In the genomic region with DNA sequence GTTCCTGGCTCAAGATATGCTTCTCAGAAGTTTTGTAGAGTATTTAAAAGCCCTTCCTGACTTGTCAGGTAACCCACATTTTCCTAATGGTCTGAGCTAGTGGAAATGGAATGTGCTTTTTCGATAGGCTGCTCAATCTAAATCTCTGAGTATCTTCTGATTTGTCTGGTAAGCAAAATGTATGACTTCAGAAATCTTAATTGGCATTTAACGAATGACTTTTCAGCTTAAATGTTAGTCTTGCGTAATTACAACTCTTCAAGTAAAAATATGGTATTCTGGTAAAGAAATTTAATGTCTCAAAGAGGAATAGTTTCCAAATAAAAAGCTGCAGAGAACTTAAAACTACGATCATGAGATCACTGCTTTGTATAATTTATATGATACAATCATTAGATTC, we compare ENCODE assay signal across 29 cellular contexts.
"Had no signal": no experiment of that assay in that cellular context is flagged by ENCODE, and none has a peak within 500 bp of the region (broad histone marks: within the 10 kb centered on the region; RNA-seq: fewer than 3 reads in every experiment).

No MANE protein-coding gene starts in this region.

- H3K27me3 ChIP-seq: ascending aorta, breast epithelium, cardiac muscle cell, colonic mucosa, esophagus muscularis mucosa, foreskin keratinocyte, gastrocnemius medialis, heart right ventricle had no signal

- DNase-seq: activated CD4-positive, alpha-beta memory T cell treated with anti-CD3 and anti-CD28 coated beads, Interleukin-2, amount 10 ng/mL, durations not matched to agents 7 days and 5 days; activated CD4-positive, alpha-beta T cell treated with anti-CD3 and anti-CD28 coated beads for 1 hour; activated CD4-positive, alpha-beta T cell treated with anti-CD3 and anti-CD28 coated beads for 4 hours; activated CD4-positive, alpha-beta T cell treated with anti-CD3 and anti-CD28 coated beads, Interleukin-2, amount 10 ng/mL, durations not matched to agents 7 days and 5 days; activated CD4-positive, alpha-beta T cell treated with anti-CD3 and anti-CD28 coated beads, Interleukin-2, amount 50 U/mL, for 4 hours; activated CD8-positive, alpha-beta memory T cell treated with anti-CD3 and anti-CD28 coated beads, Interleukin-2, amount 50 U/mL, for 48 hours; activated gamma-delta T cell; activated naive CD4-positive, alpha-beta T cell; activated naive CD4-positive, alpha-beta T cell treated with anti-CD3 and anti-CD28 coated beads, Interleukin-2, amount 10 ng/mL, durations not matched to agents 7 days and 5 days; activated naive CD8-positive, alpha-beta T cell treated with anti-CD3 and anti-CD28 coated beads, Interleukin-2, amount 10 ng/mL, durations not matched to agents 7 days and 5 days; activated T-cell treated with anti-CD3 and anti-CD28 coated beads for 4 hours; activated T-cell treated with anti-CD3 and anti-CD28 coated beads, Interleukin-2, amount 50 U/mL, for 24 hours; activated T-cell treated with anti-CD3 and anti-CD28 coated beads, Interleukin-2, amount 50 U/mL, for 72 hours; central memory CD4-positive, alpha-beta T cell; cerebellar nuclear complex; effector CD8-positive, alpha-beta T cell; gastrocnemius medialis; T-helper 9 cell had no signal

- H3K4me3 Mint-ChIP-seq: activated CD4-positive, alpha-beta memory T cell treated with anti-CD3 and anti-CD28 coated beads, Interleukin-2, amount 10 ng/mL, durations not matched to agents 7 days and 5 days; activated CD4-positive, alpha-beta T cell treated with anti-CD3 and anti-CD28 coated beads, Interleukin-2, amount 10 ng/mL, durations not matched to agents 7 days and 5 days; activated naive CD4-positive, alpha-beta T cell treated with anti-CD3 and anti-CD28 coated beads, Interleukin-2, amount 10 ng/mL, durations not matched to agents 7 days and 5 days; activated naive CD8-positive, alpha-beta T cell treated with anti-CD3 and anti-CD28 coated beads, Interleukin-2, amount 10 ng/mL, durations not matched to agents 7 days and 5 days; activated T-cell treated with anti-CD3 and anti-CD28 coated beads, Interleukin-2, amount 50 U/mL, for 24 hours; activated T-cell treated with anti-CD3 and anti-CD28 coated beads, Interleukin-2, amount 50 U/mL, for 72 hours; T-helper 1 cell treated with Interleukin-12 subunit alpha and Interleukin-12 subunit beta and Interleukin-4 antibody, amounts not matched to agents 30 μg/mL and 1 μg/mL, for 36 hours; WTC11 had no signal

- H3K9me3 Mint-ChIP-seq: activated CD4-positive, alpha-beta memory T cell treated with anti-CD3 and anti-CD28 coated beads, Interleukin-2, amount 10 ng/mL, durations not matched to agents 7 days and 5 days; activated CD4-positive, alpha-beta T cell treated with anti-CD3 and anti-CD28 coated beads, Interleukin-2, amount 10 ng/mL, durations not matched to agents 7 days and 5 days; activated naive CD4-positive, alpha-beta T cell treated with anti-CD3 and anti-CD28 coated beads, Interleukin-2, amount 10 ng/mL, durations not matched to agents 7 days and 5 days; activated naive CD4-positive, alpha-beta T cell treated with anti-CD3 and anti-CD28 coated beads, Interleukin-2, amount 50 U/mL, for 72 hours; activated naive CD8-positive, alpha-beta T cell treated with anti-CD3 and anti-CD28 coated beads, Interleukin-2, amount 10 ng/mL, durations not matched to agents 7 days and 5 days; activated T-cell treated with anti-CD3 and anti-CD28 coated beads, Interleukin-2, amount 50 U/mL, for 24 hours; activated T-cell treated with anti-CD3 and anti-CD28 coated beads, Interleukin-2, amount 50 U/mL, for 72 hours; T-helper 1 cell treated with Interleukin-12 subunit alpha and Interleukin-12 subunit beta and Interleukin-4 antibody, amounts not matched to agents 30 μg/mL and 1 μg/mL, for 36 hours; WTC11 had no signal

- ATAC-seq: activated naive CD4-positive, alpha-beta T cell treated with anti-CD3 and anti-CD28 coated beads, Interleukin-2, amount 50 U/mL, for 72 hours; activated T-cell treated with anti-CD3 and anti-CD28 coated beads, Interleukin-2, amount 50 U/mL, for 72 hours had no signal

- H3K36me3 ChIP-seq: ascending aorta, breast epithelium, cardiac muscle cell, colonic mucosa, esophagus muscularis mucosa, gastrocnemius medialis, heart right ventricle had no signal

- H3K27ac ChIP-seq: ascending aorta, breast epithelium, cardiac muscle cell, colonic mucosa, esophagus muscularis mucosa, foreskin keratinocyte, gastrocnemius medialis, heart right ventricle had no signal

- H3K27ac Mint-ChIP-seq: activated CD4-positive, alpha-beta memory T cell treated with anti-CD3 and anti-CD28 coated beads, Interleukin-2, amount 10 ng/mL, durations not matched to agents 7 days and 5 days; activated CD4-positive, alpha-beta T cell treated with anti-CD3 and anti-CD28 coated beads, Interleukin-2, amount 10 ng/mL, durations not matched to agents 7 days and 5 days; activated naive CD4-positive, alpha-beta T cell treated with anti-CD3 and anti-CD28 coated beads, Interleukin-2, amount 10 ng/mL, durations not matched to agents 7 days and 5 days; activated naive CD4-positive, alpha-beta T cell treated with anti-CD3 and anti-CD28 coated beads, Interleukin-2, amount 50 U/mL, for 72 hours; activated naive CD8-positive, alpha-beta T cell treated with anti-CD3 and anti-CD28 coated beads, Interleukin-2, amount 10 ng/mL, durations not matched to agents 7 days and 5 days; activated T-cell treated with anti-CD3 and anti-CD28 coated beads, Interleukin-2, amount 50 U/mL, for 24 hours; activated T-cell treated with anti-CD3 and anti-CD28 coated beads, Interleukin-2, amount 50 U/mL, for 72 hours; T-helper 1 cell treated with Interleukin-12 subunit alpha and Interleukin-12 subunit beta and Interleukin-4 antibody, amounts not matched to agents 30 μg/mL and 1 μg/mL, for 36 hours; WTC11 had no signal

- H3K9me3 ChIP-seq: ascending aorta, breast epithelium, colonic mucosa, esophagus muscularis mucosa, gastrocnemius medialis, heart right ventricle had no signal

- H3K27me3 Mint-ChIP-seq: activated CD4-positive, alpha-beta memory T cell treated with anti-CD3 and anti-CD28 coated beads, Interleukin-2, amount 10 ng/mL, durations not matched to agents 7 days and 5 days; activated naive CD4-positive, alpha-beta T cell treated with anti-CD3 and anti-CD28 coated beads, Interleukin-2, amount 10 ng/mL, durations not matched to agents 7 days and 5 days; activated T-cell treated with anti-CD3 and anti-CD28 coated beads, Interleukin-2, amount 50 U/mL, for 24 hours; brain had no signal

- H3K4me1 ChIP-seq: ascending aorta, breast epithelium, colonic mucosa, esophagus muscularis mucosa, foreskin keratinocyte, gastrocnemius medialis had no signal

- H3K36me3 Mint-ChIP-seq: activated naive CD4-positive, alpha-beta T cell treated with anti-CD3 and anti-CD28 coated beads, Interleukin-2, amount 10 ng/mL, durations not matched to agents 7 days and 5 days; activated naive CD4-positive, alpha-beta T cell treated with anti-CD3 and anti-CD28 coated beads, Interleukin-2, amount 50 U/mL, for 72 hours; activated naive CD8-positive, alpha-beta T cell treated with anti-CD3 and anti-CD28 coated beads, Interleukin-2, amount 10 ng/mL, durations not matched to agents 7 days and 5 days; brain; WTC11 had no signal

- H3K4me3 ChIP-seq: ascending aorta, breast epithelium, cardiac muscle cell, colonic mucosa, esophagus muscularis mucosa, gastrocnemius medialis, heart right ventricle had no signal

- H3K4me1 Mint-ChIP-seq: activated CD4-positive, alpha-beta memory T cell treated with anti-CD3 and anti-CD28 coated beads, Interleukin-2, amount 10 ng/mL, durations not matched to agents 7 days and 5 days; activated CD4-positive, alpha-beta T cell treated with anti-CD3 and anti-CD28 coated beads, Interleukin-2, amount 10 ng/mL, durations not matched to agents 7 days and 5 days; activated naive CD4-positive, alpha-beta T cell treated with anti-CD3 and anti-CD28 coated beads, Interleukin-2, amount 10 ng/mL, durations not matched to agents 7 days and 5 days; activated naive CD8-positive, alpha-beta T cell treated with anti-CD3 and anti-CD28 coated beads, Interleukin-2, amount 10 ng/mL, durations not matched to agents 7 days and 5 days had no signal
